ENCODE assay signal across 30 cellular contexts in genomic region chr16:83932955-83933673, GRCh38. TPM values are rescaled to one million over a fixed set of nuclear protein-coding genes. Genes with fewer than 3 reads are reported as not detected.
A peak's percentile ranks its signal among the peaks of the same experiment; 100 is the strongest.
DNase-seq lines count a peak whose midpoint lies in the region; ATAC-seq, FAIRE-seq and TF ChIP-seq lines count a peak whose summit lies in the region.
"Had no signal": no experiment of that assay in that cellular context is flagged by ENCODE, and none has a peak within 500 bp of the region (broad histone marks: within the 10 kb centered on the region; RNA-seq: fewer than 3 reads in every experiment).

No MANE protein-coding gene starts in this region.

- H3K9ac ChIP-seq in astrocyte (ENCODE audit: low read length): no peak overlapping the region
- no peak overlapping the region for H3K9ac ChIP-seq in neural progenitor cell
- H3K9ac ChIP-seq: BLaER1 had no signal

- peaks cover 6% of the 10 kb centered on the region for H3K36me3 Mint-ChIP-seq in astrocyte (ENCODE audit: low read depth, unreplicated experiment)
- H3K36me3 Mint-ChIP-seq in neural progenitor cell: no peaks in the 10 kb centered on the region
- H3K36me3 Mint-ChIP-seq: mesothelial cell of epicardium had no signal

- FAIRE-seq in D721Med (lab: Jason Lieb, UNC) (no peak), astrocyte (lab: Jason Lieb, UNC) (no peak)
- FAIRE-seq: GM12878, H54, islet of Langerhans had no signal

- H3K4me1 Mint-ChIP-seq in astrocyte (ENCODE audit: low read depth, unreplicated experiment) (peaks cover 12% of the 10 kb centered on the region), neural progenitor cell (peaks cover 14% of the 10 kb centered on the region)

- H3K4me1 ChIP-seq in astrocyte (ENCODE audit: insufficient read depth, low read length): peaks cover 7% of the 10 kb centered on the region
- H3K4me1 ChIP-seq in neural progenitor cell: no peaks in the 10 kb centered on the region
- H3K4me1 ChIP-seq: body of pancreas, tibial nerve had no signal

- H3K4me2 ChIP-seq in astrocyte (ENCODE audit: low read length) (no peak overlapping the region), neural progenitor cell (no peak overlapping the region)

- no peak overlapping the region for H3K27ac Mint-ChIP-seq in astrocyte (ENCODE audit: unreplicated experiment)
- peak overlapping the region; percentile 78 for H3K27ac Mint-ChIP-seq in neural progenitor cell
- H3K27ac Mint-ChIP-seq: mesothelial cell of epicardium had no signal

- H3K27me3 ChIP-seq in astrocyte (ENCODE audit: insufficient read depth, low read length) (peaks cover 2% of the 10 kb centered on the region), neural progenitor cell (no peaks in the 10 kb centered on the region)
- H3K27me3 ChIP-seq: BLaER1, body of pancreas, dorsolateral prefrontal cortex, spleen, tibial nerve had no signal

- no peak overlapping the region for H2AFZ ChIP-seq in astrocyte (ENCODE audit: low read depth, low read length)
- no peak overlapping the region for H2AFZ ChIP-seq in neural progenitor cell (replicated peaks)

- no peak overlapping the region for H3K27ac ChIP-seq in astrocyte (ENCODE audit: low read depth, low read length)
- H3K27ac ChIP-seq in neural progenitor cell: no peak overlapping the region
- H3K27ac ChIP-seq: BLaER1, body of pancreas, dorsolateral prefrontal cortex, spleen, tibial nerve had no signal

- no peaks in the 10 kb centered on the region for H4K20me1 ChIP-seq in astrocyte (ENCODE audit: insufficient read depth, low read length)
- no peaks in the 10 kb centered on the region for H4K20me1 ChIP-seq in neural progenitor cell (ENCODE audit: low read depth)

- no peak for ATAC-seq in HG03432 (IDR thresholded peaks at IDR 0.05; ENCODE audit: unreplicated experiment)
- ATAC-seq in GM19455 (IDR thresholded peaks at IDR 0.05; ENCODE audit: unreplicated experiment): no peak
- ATAC-seq: activated T-cell treated with anti-CD3 and anti-CD28 coated beads, Interleukin-2, amount 50 U/mL, for 4 hours; body of pancreas; GM12878; left ventricle myocardium superior; naive thymus-derived CD8-positive, alpha-beta T cell; SK-N-SH treated with all-trans-retinoic acid at 6 μM for 48 hours had no signal

- TF ChIP-seq CTCF in D721Med (IDR thresholded peaks at IDR 0.05; ENCODE audit: insufficient read depth, missing control alignments) (no peak), astrocyte (IDR thresholded peaks at IDR 0.05; ENCODE audit: insufficient read depth, low read depth, low read length) (no peak), neural progenitor cell (IDR thresholded peaks at IDR 0.05) (no peak)

- H3K9me3 Mint-ChIP-seq in astrocyte (ENCODE audit: unreplicated experiment) (peaks cover 5% of the 10 kb centered on the region), neural progenitor cell (no peaks in the 10 kb centered on the region)
- H3K9me3 Mint-ChIP-seq: activated T-cell treated with anti-CD3 and anti-CD28 coated beads, Interleukin-2, amount 50 U/mL, for 4 hours; mesothelial cell of epicardium; naive thymus-derived CD8-positive, alpha-beta T cell had no signal

- DNase-seq in D721Med (ENCODE audit: insufficient read length, low spot score) (peak; percentile 69), M059J (ENCODE audit: low read depth) (peak; percentile 22), astrocyte (ENCODE audit: low read depth) (peak; percentile 27), neural progenitor cell (ENCODE audit: low spot score) (no peak), HuH-7.5 (ENCODE audit: low spot score) (no peak)
- DNase-seq in central memory CD4-positive, alpha-beta T cell: no peak
- DNase-seq: activated CD4-positive, alpha-beta T cell treated with anti-CD3 and anti-CD28 coated beads, Interleukin-2, amount 50 U/mL, for 1 hour; activated gamma-delta T cell treated with Interleukin-2 at 50 U/mL for 16 hours; activated T-cell treated with anti-CD3 and anti-CD28 coated beads, Interleukin-2, amount 50 U/mL, for 4 hours; body of pancreas; DND-41; left ventricle myocardium superior; naive thymus-derived CD8-positive, alpha-beta T cell; NCI-H1436; NCI-H2107; NCI-H446; spleen had no signal

- H3K36me3 ChIP-seq in astrocyte (ENCODE audit: insufficient read depth, low read length) (no peaks in the 10 kb centered on the region), neural progenitor cell (no peaks in the 10 kb centered on the region)
- H3K36me3 ChIP-seq: BLaER1 had no signal

- H3K4me3 ChIP-seq in astrocyte (ENCODE audit: insufficient read depth, low read depth, low read length) (no peak overlapping the region), neural progenitor cell (no peak overlapping the region)
- H3K4me3 ChIP-seq: BLaER1, body of pancreas, dorsolateral prefrontal cortex, GM12878, spleen, tibial nerve had no signal

- H3K9me3 ChIP-seq in astrocyte (ENCODE audit: insufficient read depth, low read depth, low read length) (no peaks in the 10 kb centered on the region), neural progenitor cell (ENCODE audit: low read depth) (no peaks in the 10 kb centered on the region)
- H3K9me3 ChIP-seq: BLaER1, body of pancreas, spleen, tibial nerve had no signal

- H3K4me3 Mint-ChIP-seq in astrocyte (ENCODE audit: unreplicated experiment) (no peak overlapping the region), neural progenitor cell (no peak overlapping the region)
- H3K4me3 Mint-ChIP-seq: activated T-cell treated with anti-CD3 and anti-CD28 coated beads, Interleukin-2, amount 50 U/mL, for 4 hours; mesothelial cell of epicardium; naive thymus-derived CD8-positive, alpha-beta T cell had no signal

- H3K27me3 Mint-ChIP-seq in astrocyte (ENCODE audit: low read depth, unreplicated experiment): peaks cover 14% of the 10 kb centered on the region
- H3K27me3 Mint-ChIP-seq in neural progenitor cell (ENCODE audit: insufficient read depth, low read depth): peaks cover 10% of the 10 kb centered on the region
- H3K27me3 Mint-ChIP-seq: naive thymus-derived CD8-positive, alpha-beta T cell had no signal

- H3K79me2 ChIP-seq in astrocyte (ENCODE audit: insufficient read depth, low read length): no peaks in the 10 kb centered on the region
- H3K79me2 ChIP-seq in neural progenitor cell (ENCODE audit: low read depth): no peaks in the 10 kb centered on the region

- no peaks in the 10 kb centered on the region for H3F3A ChIP-seq in neural progenitor cell (ENCODE audit: low read depth)

RNA-seq across cellular contexts. Expression of gene OSGIN1, which starts 19.9 kb away (rescaled TPM):
- total RNA-seq in M059J (2014; rRNA removed; shearing (Covaris generic)): 3.6 and 4.0 TPM in 2 replicates
- total RNA-seq in astrocyte (0.60 and 0.79 TPM in 2 replicates), neural progenitor cell (ENCODE audit: low replicate concordance) (0.77 TPM in 1 of 2 replicates, not detected in the other)
- total RNA-seq: cerebellum had no signal

RNA-seq across cellular contexts. Expression of gene MLYCD, which starts 34.2 kb away (rescaled TPM):
- 1.2 and 2.0 TPM in 2 replicates for total RNA-seq in M059J (2014; rRNA removed; shearing (Covaris generic))
- total RNA-seq in astrocyte: 2.7 and 2.8 TPM in 2 replicates
- 2.5 and 3.3 TPM in 2 replicates for total RNA-seq in neural progenitor cell (ENCODE audit: low replicate concordance)

RNA-seq across cellular contexts. Expression of gene NECAB2, which starts 34.9 kb away (rescaled TPM):
- total RNA-seq in M059J (2014; rRNA removed; shearing (Covaris generic)): not detected in 2 replicates
- total RNA-seq in astrocyte: 0.32 and 1.1 TPM in 2 replicates
- total RNA-seq in neural progenitor cell (ENCODE audit: low replicate concordance): 12.6 and 18.9 TPM in 2 replicates
- total RNA-seq: activated T-cell treated with anti-CD3 and anti-CD28 coated beads, Interleukin-2, amount 50 U/mL, for 4 hours; GM12878; naive thymus-derived CD8-positive, alpha-beta T cell; osteocyte; T-helper 2 cell treated with Interferon-gamma antibody and Interleukin-4, amounts not matched to agents 100 ng/mL and 5 ng/mL, for 36 hours had no signal

Comparison
In these comparisons a context has a peak if more than half of its experiments do, and no peak if none do; other contexts are left out.
1. DNase-seq: peak in D721Med (single experiment), M059J (single experiment) and astrocyte (single experiment); none in neural progenitor cell (single experiment), central memory CD4-positive, alpha-beta T cell (single experiment) and HuH-7.5 (single experiment).